ENCODE assay signal across 8 cellular contexts in genomic region chr15:56918907-56919707, GRCh38. TPM values are rescaled to one million over a fixed set of nuclear protein-coding genes. Genes with fewer than 3 reads are reported as not detected.
A peak's percentile ranks its signal among the peaks of the same experiment; 100 is the strongest.
DNase-seq lines count a peak whose midpoint lies in the region; ATAC-seq and TF ChIP-seq lines count a peak whose summit lies in the region.

No MANE protein-coding gene starts in this region.

- dilution Hi-C loops in mammary epithelial cell (cut with HindIII; ENCODE audit: low sequenced_read_pairs), result no loop called here

- no TSS peak for BruUV-seq in mammary epithelial cell (replicated peaks; lab: Mats Ljungman, UMichigan)

- H3K36me3 ChIP-seq in mammary epithelial cell (ENCODE audit: insufficient read depth, low read length), result no peaks in the 10 kb centered on the region

- H3K4me1 ChIP-seq in mammary epithelial cell (ENCODE audit: insufficient read depth, low read length), result peaks cover 8% of the 10 kb centered on the region

- peak overlapping the region; percentile 94 for H3K4me2 ChIP-seq in mammary epithelial cell (ENCODE audit: insufficient read depth, low read depth, low read length)

- H3K27me3 ChIP-seq in mammary epithelial cell (ENCODE audit: insufficient read depth, low read length), result no peaks in the 10 kb centered on the region

- H3K9me3 ChIP-seq in mammary epithelial cell (replicated peaks; ENCODE audit: insufficient read depth, low read length), result no peaks in the 10 kb centered on the region

- in situ Hi-C loops in mammary epithelial cell (cut with MboI; ENCODE audit: low sequenced_read_pairs in 2 of 2), result loop anchor here in 1 of 2 donors (5.0 kb wide), 1 partner anchor 218 kb away; no protein-coding TSS in a partner anchor

- H3K9ac ChIP-seq in mammary epithelial cell (ENCODE audit: insufficient read depth, low read length), result peak overlapping the region; percentile 90

- peak; percentile 33 for ATAC-seq in GM21529 (IDR thresholded peaks at IDR 0.05; ENCODE audit: unreplicated experiment)

- peak overlapping the region; percentile 90 for H3K4me3 ChIP-seq in WI38 (ENCODE audit: low read depth, low read length)
- H3K4me3 ChIP-seq in mammary epithelial cell (replicated peaks in 1 of 3; ENCODE audit: insufficient read depth in 1 of 3, low read depth in 2 of 3, low read length in 3 of 3), result peak overlapping the region; percentile 90 to 98 (median 97)

- WGBS in mammary epithelial cell (ENCODE audit: low coverage, missing lambda C conversion rate), result 1% methylated on average over 29 of the region's 114 CpGs

- CTCF ChIA-PET in mammary epithelial cell (lab: Charles Lee; ENCODE audit: low non-redundant PET), result interaction anchor here (0.6 to 0.7 kb wide), 3 partner anchors 14 to 1025 kb away, joined by 3 to 7 read pairs (median 3); no protein-coding TSS in a partner anchor

- peak overlapping the region; percentile 97 for H2AFZ ChIP-seq in mammary epithelial cell (ENCODE audit: low read depth, low read length)

- H3K79me2 ChIP-seq in mammary epithelial cell (ENCODE audit: insufficient read depth, low read length), result peaks cover 55% of the 10 kb centered on the region

- DNase-seq in ELF-1 (ENCODE audit: low read depth, low spot score), result peak; percentile 81
- DNase-seq in KG1 (lab: John Stamatoyannopoulos, UW), result peak; percentile 21
- peak; percentile 62 for DNase-seq in mammary epithelial cell
- DNase-seq in iris pigment epithelial cell (ENCODE audit: low read depth), result peak; percentile 75
- peak; percentile 26 to 53 (median 27) for DNase-seq in stimulated activated CD4-positive, alpha-beta T cell treated with anti-CD3 and anti-CD28 coated beads, Interleukin-12 subunit alpha, Interleukin-12 subunit beta, amount 100 ng/mL, for 48 hours (ENCODE audit: low read depth in 2 of 3, low spot score in 1 of 3)
- DNase-seq in DMS114 treated with DMSO at 0.1 percent for 48 hours (lab: John Stamatoyannopoulos, UW; ENCODE audit: unreplicated experiment), result no peak

- TF ChIP-seq CTCF in WI38 (IDR thresholded peaks at IDR 0.05; ENCODE audit: low read depth, low read length), result no peak
- TF ChIP-seq CTCF in mammary epithelial cell (conservative IDR thresholded peaks at IDR 0.05 in 1 of 2, IDR thresholded peaks at IDR 0.05 in 1 of 2; ENCODE audit: extremely low read depth in 1 of 2, insufficient read depth in 1 of 2, low read depth in 1 of 2, low read length in 2 of 2), result no peak

- peak overlapping the region; percentile 84 for H3K27ac ChIP-seq in mammary epithelial cell (ENCODE audit: insufficient read depth, low read depth, low read length)

- H4K20me1 ChIP-seq in mammary epithelial cell (ENCODE audit: insufficient read depth, low read length), result no peaks in the 10 kb centered on the region

- intact Hi-C loops in mammary epithelial cell (cut with micrococcal nuclease), result loop anchor here (1.0 to 5.0 kb wide), 7 partner anchors 32 to 388 kb away; no protein-coding TSS in a partner anchor

RNA-seq across cellular contexts. Expression of gene TCF12, which starts 0.7 kb away (rescaled TPM):
- 100 to 1,000 TPM in 1 of 2 donors, 10 to 100 TPM in 1; 91.7 to 110 TPM for total RNA-seq in mammary epithelial cell
- polyA plus RNA-seq in mammary epithelial cell, result 48.0 TPM
- 104 TPM for polyA minus RNA-seq in mammary epithelial cell
